21 cellular contexts compared by ENCODE assay signal in the genomic region with DNA sequence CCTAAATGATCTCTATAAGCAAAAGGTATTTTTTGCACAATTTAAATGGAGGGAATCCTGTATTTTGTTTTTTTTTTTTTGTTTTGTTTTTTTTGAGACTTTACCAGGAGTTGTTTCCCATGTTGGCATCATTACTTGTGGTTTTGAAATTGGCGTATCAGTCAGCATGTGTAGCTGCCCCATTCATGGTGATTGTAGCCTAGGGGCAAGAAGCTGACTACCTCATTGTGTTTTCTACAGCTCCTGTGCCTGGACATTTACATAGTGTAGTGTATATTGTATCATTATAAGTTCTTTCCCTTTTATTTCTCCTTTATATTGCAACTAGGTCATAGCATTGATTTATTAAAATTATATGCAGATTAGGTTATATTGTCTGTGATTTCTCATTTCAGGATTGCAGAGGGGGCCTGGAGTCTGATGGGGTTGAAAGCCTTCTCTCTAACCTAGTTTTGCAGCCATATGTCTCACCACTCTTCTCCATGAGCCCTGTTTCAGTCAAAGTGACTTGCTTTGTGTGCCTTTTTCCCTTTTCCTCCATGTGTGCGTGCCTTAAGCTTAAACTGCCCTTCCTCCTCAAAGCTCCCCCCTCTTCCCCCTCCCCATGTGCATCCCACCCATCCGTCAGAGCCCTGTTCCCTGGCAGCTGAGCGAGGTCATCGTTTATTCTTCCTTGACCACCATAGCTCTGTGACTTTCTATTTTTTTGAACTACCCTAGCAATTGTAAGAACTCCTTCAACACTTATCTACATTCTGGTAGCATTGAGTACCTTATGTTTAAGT. TPM values are rescaled to one million over a fixed set of nuclear protein-coding genes. Genes with fewer than 3 reads are reported as not detected.
DNase-seq lines count a peak whose midpoint lies in the region; ATAC-seq and TF ChIP-seq lines count a peak whose summit lies in the region.
"Had no signal": no experiment of that assay in that cellular context is flagged by ENCODE, and none has a peak within 500 bp of the region (broad histone marks: within the 10 kb centered on the region; RNA-seq: fewer than 3 reads in every experiment).

No MANE protein-coding gene starts in this region.

- peaks cover 2% of the 10 kb centered on the region for H3K9me3 Mint-ChIP-seq in endodermal cell

- no peak for ATAC-seq in GM18858 (IDR thresholded peaks at IDR 0.05; ENCODE audit: unreplicated experiment)
- ATAC-seq: lower lobe of right lung had no signal

- no peaks in the 10 kb centered on the region for H3K27me3 ChIP-seq in endodermal cell (ENCODE audit: control insufficient read depth, insufficient read depth, low read length, poor library complexity, severe bottlenecking)
- no peaks in the 10 kb centered on the region for H3K27me3 ChIP-seq in osteoblast (ENCODE audit: insufficient read depth, low read length)
- H3K27me3 ChIP-seq: colonic mucosa had no signal

- H3K27ac ChIP-seq in endodermal cell (ENCODE audit: low read depth, low read length) (peak overlapping the region; percentile 76), osteoblast (ENCODE audit: low read depth, low read length) (no peak overlapping the region)
- H3K27ac ChIP-seq: colonic mucosa, lower lobe of right lung, parathyroid adenoma, skin epidermis had no signal

- no peaks in the 10 kb centered on the region for H3K4me1 ChIP-seq in endodermal cell (ENCODE audit: control insufficient read depth, insufficient read depth, low read length)
- peaks cover 44% of the 10 kb centered on the region for H3K4me1 ChIP-seq in osteoblast (ENCODE audit: insufficient read depth, low read length)
- H3K4me1 ChIP-seq: colonic mucosa, parathyroid adenoma had no signal

- H3K4me1 Mint-ChIP-seq in endodermal cell, result no peaks in the 10 kb centered on the region

- no peak overlapping the region for H2AFZ ChIP-seq in osteoblast (ENCODE audit: low read length)
- H2AFZ ChIP-seq: parathyroid adenoma had no signal

- H3K79me2 ChIP-seq in osteoblast (ENCODE audit: insufficient read depth, low read length), result peaks cover 84% of the 10 kb centered on the region
- H3K79me2 ChIP-seq: parathyroid adenoma had no signal

- WGBS in endodermal cell (ENCODE audit: insufficient coverage in 1 of 2, insufficient read length in 1 of 2), 2 experiments, result 69 to 89% methylated on average over 3 to 5 of the region's 5 CpGs

- H3K36me3 Mint-ChIP-seq in endodermal cell (ENCODE audit: low read depth), result peaks cover under 1% of the 10 kb centered on the region

- no peaks in the 10 kb centered on the region for H3K27me3 Mint-ChIP-seq in endodermal cell (ENCODE audit: insufficient read depth)

- no peak overlapping the region for H3K4me2 ChIP-seq in osteoblast (ENCODE audit: insufficient read depth, low read length)

- H3K36me3 ChIP-seq in endodermal cell (ENCODE audit: control insufficient read depth, insufficient read depth, low read length), result no peaks in the 10 kb centered on the region
- no peaks in the 10 kb centered on the region for H3K36me3 ChIP-seq in osteoblast (ENCODE audit: insufficient read depth, low read length)
- H3K36me3 ChIP-seq: colonic mucosa, lower lobe of right lung had no signal

- H3K27ac Mint-ChIP-seq in endodermal cell, result no peak overlapping the region

- peaks cover 41% of the 10 kb centered on the region for H4K20me1 ChIP-seq in osteoblast (ENCODE audit: insufficient read depth, low read length)

- DNase-seq in H4 (ENCODE audit: low spot score), result peak; percentile 63
- peak; percentile 42 for DNase-seq in NCI-H69 (lab: John Stamatoyannopoulos, UW)
- DNase-seq in endodermal cell, result no peak
- DNase-seq in renal cortical epithelial cell (ENCODE audit: low read depth), result peak; percentile 88
- no peak for DNase-seq in head of caudate nucleus
- DNase-seq in putamen (ENCODE audit: low spot score), result no peak
- DNase-seq in osteoblast (ENCODE audit: insufficient read length, low spot score, missing footprints), result no peak
- DNase-seq: activated CD4-positive, alpha-beta T cell treated with anti-CD3 and anti-CD28 coated beads, Interleukin-2, amount 50 U/mL, for 4 hours; activated naive CD4-positive, alpha-beta T cell; colonic mucosa; erythroblast; lower lobe of right lung; MM.1S; NCI-H1694; NCI-H345; NK-92 treated with Interleukin-12 subunit alpha and Interleukin-12 subunit beta, amount 100 ng/mL, for 24 hours; stimulated activated CD4-positive, alpha-beta T cell treated with anti-CD3 and anti-CD28 coated beads, Interleukin-4, amount 100 ng/mL, for 4 hours; substantia nigra had no signal

- TF ChIP-seq CTCF in endodermal cell (conservative IDR thresholded peaks at IDR 0.05), result no peak
- TF ChIP-seq CTCF in osteoblast (IDR thresholded peaks at IDR 0.05; ENCODE audit: extremely low read depth, low read depth, low read length), result no peak

- H3K9me3 ChIP-seq in endodermal cell (ENCODE audit: control insufficient read depth, low read length) (no peaks in the 10 kb centered on the region), osteoblast (ENCODE audit: low read depth, low read length) (no peaks in the 10 kb centered on the region)
- H3K9me3 ChIP-seq: colonic mucosa, lower lobe of right lung had no signal

- H3K4me3 ChIP-seq in endodermal cell (ENCODE audit: low read length), result no peak overlapping the region
- no peak overlapping the region for H3K4me3 ChIP-seq in osteoblast (ENCODE audit: insufficient read depth, low read length)
- H3K4me3 ChIP-seq: colonic mucosa, lower lobe of right lung, skin epidermis had no signal

- H3K4me3 Mint-ChIP-seq in endodermal cell, result no peak overlapping the region

- intact Hi-C loops in head of caudate nucleus (cut with DNase I), result no loop called here

- no peak overlapping the region for H3K9ac ChIP-seq in endodermal cell (ENCODE audit: extremely low read depth, low read length, poor library complexity, severe bottlenecking)
- H3K9ac ChIP-seq: parathyroid adenoma had no signal

RNA-seq across cellular contexts. Expression of gene SAMD4A, which starts 24.7 kb away (rescaled TPM):
- total RNA-seq in H4 (2014; rRNA removed; shearing (Covaris generic)), result 1.7 and 1.8 TPM in 2 replicates
- total RNA-seq in endodermal cell, result 1 to 10 TPM; 1.9 to 8.0 TPM
- 4.8 TPM for polyA plus RNA-seq in endodermal cell (2013, experiment 1 of 2)
- 4.2 TPM for polyA plus RNA-seq in endodermal cell (2013, experiment 2 of 2)
- total RNA-seq in renal cortical epithelial cell, result 49.5 and 81.5 TPM in 2 replicates
- 26.1 and 28.3 TPM in 2 replicates for total RNA-seq in osteoblast

Comparison
In these comparisons a context has a peak if more than half of its experiments do, and no peak if none do; other contexts are left out.
1. DNase-seq: peak in H4 (single experiment), NCI-H69 (single experiment) and renal cortical epithelial cell (single experiment); none in endodermal cell (single experiment), head of caudate nucleus (0 of 42), putamen (single experiment) and osteoblast (single experiment).